In the genomic region with DNA sequence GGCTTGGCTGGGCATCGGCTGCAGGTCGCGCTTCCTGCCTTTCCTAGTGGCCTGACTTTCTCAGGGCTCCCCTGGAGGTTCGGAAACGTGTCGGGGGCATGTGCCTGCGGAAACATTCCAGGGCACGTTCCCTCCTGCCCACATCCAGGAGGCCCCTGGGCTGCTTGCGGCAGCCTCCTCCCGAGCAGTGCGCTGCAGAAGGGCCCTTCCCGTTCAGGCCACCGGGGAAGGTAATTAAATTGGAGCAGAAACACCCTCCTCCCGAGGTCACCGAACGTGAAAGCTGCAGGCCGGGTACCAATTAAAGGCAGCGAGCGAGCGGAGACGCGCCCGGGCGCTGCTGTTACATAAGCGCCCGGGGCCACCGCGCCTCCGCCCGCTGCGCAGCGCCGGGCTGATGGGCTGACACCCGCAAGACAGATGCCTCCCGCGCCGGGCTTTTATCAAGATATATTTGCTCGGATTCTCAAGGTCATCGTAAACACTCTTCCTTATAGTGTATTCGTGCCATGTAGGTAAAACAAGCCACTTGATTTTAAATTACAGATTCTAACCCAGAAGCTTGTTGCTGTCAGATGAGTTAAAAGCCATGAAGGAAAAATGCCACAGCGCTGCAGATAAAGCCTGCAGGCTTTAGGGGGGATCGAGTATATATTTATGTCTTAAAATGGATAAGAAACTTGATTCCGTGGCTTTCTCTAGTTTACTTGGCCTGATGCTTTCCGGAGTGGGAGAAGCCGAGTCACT, we compare ENCODE assay signal across 8 cellular contexts. TPM values are rescaled to one million over a fixed set of nuclear protein-coding genes. Genes with fewer than 3 reads are reported as not detected.
DNase-seq lines count a peak whose midpoint lies in the region; ATAC-seq and TF ChIP-seq lines count a peak whose summit lies in the region.

No MANE protein-coding gene starts in this region.

- no peak for ATAC-seq in HG03521 (IDR thresholded peaks at IDR 0.05; ENCODE audit: unreplicated experiment)

- no peaks in the 10 kb centered on the region for H3K36me3 Mint-ChIP-seq in activated naive CD4-positive, alpha-beta T cell treated with anti-CD3 and anti-CD28 coated beads, Interleukin-2, amount 10 ng/mL, durations not matched to agents 7 days and 5 days

- no peaks in the 10 kb centered on the region for H3K4me1 Mint-ChIP-seq in activated naive CD4-positive, alpha-beta T cell treated with anti-CD3 and anti-CD28 coated beads, Interleukin-2, amount 10 ng/mL, durations not matched to agents 7 days and 5 days

- H3K27me3 ChIP-seq in colonic mucosa, result no peaks in the 10 kb centered on the region
- H3K27me3 ChIP-seq in layer of hippocampus (ENCODE audit: control insufficient read depth, insufficient read depth, low read length), result no peaks in the 10 kb centered on the region
- peaks cover 0 to 3% (median 0%) of the 10 kb centered on the region in 5 donors for H3K27me3 ChIP-seq in subcutaneous abdominal adipose tissue (ENCODE audit: control insufficient read depth in 5 of 5, insufficient read depth in 4 of 5, low read length in 5 of 5)

- H3K36me3 ChIP-seq in colonic mucosa, result no peaks in the 10 kb centered on the region
- no peaks in the 10 kb centered on the region for H3K36me3 ChIP-seq in subcutaneous abdominal adipose tissue (ENCODE audit: control insufficient read depth in 5 of 5, insufficient read depth in 5 of 5, low read length in 5 of 5)

- CTCF ChIA-PET in activated naive CD4-positive, alpha-beta T cell treated with anti-CD3 and anti-CD28 coated beads, Interleukin-2, amount 10 ng/mL, durations not matched to agents 7 days and 5 days (lab: Charles Lee), result no interaction called here

- no peak overlapping the region for H3K4me3 Mint-ChIP-seq in activated naive CD4-positive, alpha-beta T cell treated with anti-CD3 and anti-CD28 coated beads, Interleukin-2, amount 10 ng/mL, durations not matched to agents 7 days and 5 days

- intact Hi-C loops in colonic mucosa (cut with DNase I), result no loop called here

- peak overlapping the region; percentile 23 for H3K4me3 ChIP-seq in colonic mucosa
- peak overlapping the region; percentile 46 to 77 (median 65) for H3K4me3 ChIP-seq in subcutaneous abdominal adipose tissue (ENCODE audit: low read depth in 1 of 5, low read length in 5 of 5)

- no peaks in the 10 kb centered on the region for H3K9me3 ChIP-seq in colonic mucosa
- no peaks in the 10 kb centered on the region for H3K9me3 ChIP-seq in subcutaneous abdominal adipose tissue (ENCODE audit: control insufficient read depth in 5 of 5, low read length in 5 of 5)

- H3K27ac ChIP-seq in colonic mucosa (no peak overlapping the region), layer of hippocampus (ENCODE audit: low read depth, low read length) (peak overlapping the region; percentile 92), subcutaneous abdominal adipose tissue (ENCODE audit: low read depth, low read length) (no peak overlapping the region)

- DNase-seq in Ammon's horn (ENCODE audit: low spot score), result peak; percentile 61
- DNase-seq in NCI-H1417 (lab: John Stamatoyannopoulos, UW), result peak in 2 of 3 experiments; percentile 80 to 88
- no peak for DNase-seq in colonic mucosa
- no peak for DNase-seq in activated naive CD4-positive, alpha-beta T cell treated with anti-CD3 and anti-CD28 coated beads, Interleukin-2, amount 10 ng/mL, durations not matched to agents 7 days and 5 days
- no peak for DNase-seq in NCI-H2029 (lab: John Stamatoyannopoulos, UW)

- H3K27me3 Mint-ChIP-seq in activated naive CD4-positive, alpha-beta T cell treated with anti-CD3 and anti-CD28 coated beads, Interleukin-2, amount 10 ng/mL, durations not matched to agents 7 days and 5 days, result peaks cover 43% of the 10 kb centered on the region

- no peak for TF ChIP-seq CTCF in colonic mucosa (IDR thresholded peaks at IDR 0.05)

- H3K9ac ChIP-seq in colonic mucosa (ENCODE audit: low read depth in 2 of 2, low read length in 2 of 2), result peak overlapping the region in 1 of 2 donors; percentile 29
- H3K9ac ChIP-seq in subcutaneous abdominal adipose tissue (ENCODE audit: low read length in 5 of 5), result peak overlapping the region in 3 of 5 donors; percentile 16 to 60 (median 52)

- no peak overlapping the region for H3K27ac Mint-ChIP-seq in activated naive CD4-positive, alpha-beta T cell treated with anti-CD3 and anti-CD28 coated beads, Interleukin-2, amount 10 ng/mL, durations not matched to agents 7 days and 5 days

- no peaks in the 10 kb centered on the region for H3K9me3 Mint-ChIP-seq in activated naive CD4-positive, alpha-beta T cell treated with anti-CD3 and anti-CD28 coated beads, Interleukin-2, amount 10 ng/mL, durations not matched to agents 7 days and 5 days

- no peaks in the 10 kb centered on the region for H3K4me1 ChIP-seq in colonic mucosa
- peaks cover 0 to 14% (median 9%) of the 10 kb centered on the region in 5 donors for H3K4me1 ChIP-seq in subcutaneous abdominal adipose tissue (ENCODE audit: control insufficient read depth in 5 of 5, insufficient read depth in 5 of 5, low read length in 5 of 5)

RNA-seq across cellular contexts. Expression of a gene that starts 31.4 kb away (rescaled TPM):
- 10 to 100 TPM in 1 of 2 donors, 1 to 10 TPM in 1; 8.5 to 13.5 TPM for total RNA-seq in colonic mucosa

Comparison
In these comparisons a context has a peak if more than half of its experiments do, and no peak if none do; other contexts are left out.
1. DNase-seq: peak in Ammon's horn (single experiment) and NCI-H1417 (2 of 3); none in colonic mucosa (single experiment), activated naive CD4-positive, alpha-beta T cell treated with anti-CD3 and anti-CD28 coated beads, Interleukin-2, amount 10 ng/mL, durations not matched to agents 7 days and 5 days (single experiment) and NCI-H2029 (single experiment).